In genomic region chr5:139667001-139667729, GRCh38 we compare ENCODE assay signal across 9 cellular contexts. TPM values are rescaled to one million over a fixed set of nuclear protein-coding genes. Genes with fewer than 3 reads are reported as not detected.
DNase-seq lines count a peak whose midpoint lies in the region; ATAC-seq, FAIRE-seq and TF ChIP-seq lines count a peak whose summit lies in the region.
"Had no signal": no experiment of that assay in that cellular context is flagged by ENCODE, and none has a peak within 500 bp of the region (broad histone marks: within the 10 kb centered on the region; RNA-seq: fewer than 3 reads in every experiment).

No MANE protein-coding gene starts in this region.

- H3K9me3 ChIP-seq in fibroblast of lung (ENCODE audit: control insufficient read depth, insufficient read depth, low read depth, low read length) (no peaks in the 10 kb centered on the region), small intestine (ENCODE audit: control insufficient read depth, low read depth) (no peaks in the 10 kb centered on the region)

- H3K4me2 ChIP-seq in fibroblast of lung (ENCODE audit: extremely low read depth, insufficient read depth, low read length) = peak overlapping the region; percentile 38

- no peak overlapping the region for H2AFZ ChIP-seq in fibroblast of lung (ENCODE audit: low read length)

- no peaks in the 10 kb centered on the region for H3K36me3 ChIP-seq in fibroblast of lung (ENCODE audit: control insufficient read depth, insufficient read depth, low read length)
- H3K36me3 ChIP-seq in small intestine (ENCODE audit: control insufficient read depth in 2 of 2, insufficient read depth in 2 of 2, low read length in 2 of 2) = no peaks in the 10 kb centered on the region

- DNase-seq in GM12891 (ENCODE audit: insufficient read length, low spot score) (no peak), RPMI7951 (ENCODE audit: low read depth) (peak; percentile 29), fibroblast of lung (ENCODE audit: low read depth in 2 of 2) (no peak), small intestine (no peak), NCI-H146 (lab: John Stamatoyannopoulos, UW) (no peak), LoVo (ENCODE audit: low spot score) (no peak), HT-29 (ENCODE audit: low spot score) (no peak)

- no peak overlapping the region for H3K4me3 ChIP-seq in fibroblast of lung (replicated peaks in 1 of 4; ENCODE audit: control extremely low read depth in 1 of 4, insufficient read depth in 1 of 4, low read depth in 3 of 4, low read length in 4 of 4)
- no peak overlapping the region for H3K4me3 ChIP-seq in small intestine (ENCODE audit: low read depth in 1 of 2, low read length in 2 of 2)

- no peak overlapping the region for H3K9ac ChIP-seq in fibroblast of lung (ENCODE audit: insufficient read depth, low read length)

- H3K27ac ChIP-seq in fibroblast of lung (ENCODE audit: insufficient read depth, low read length) (peak overlapping the region; percentile 90), small intestine (ENCODE audit: low read depth in 1 of 2, low read length in 1 of 2) (peak overlapping the region; percentile 20 to 92)

- H3K27me3 ChIP-seq in fibroblast of lung (ENCODE audit: control insufficient read depth, insufficient read depth, low read length) = no peaks in the 10 kb centered on the region
- no peaks in the 10 kb centered on the region for H3K27me3 ChIP-seq in small intestine (ENCODE audit: control insufficient read depth in 2 of 2, insufficient read depth in 2 of 2, low read length in 2 of 2)

- no peak for ATAC-seq in GM19395 (IDR thresholded peaks at IDR 0.05; ENCODE audit: unreplicated experiment)

- 67 to 78% (median 76%) methylated on average over 2 of the region's 2 CpGs for WGBS in small intestine, 3 donors

- H4K20me1 ChIP-seq in fibroblast of lung (ENCODE audit: control insufficient read depth, extremely low read depth, insufficient read depth, low read length) = no peaks in the 10 kb centered on the region

- H3K79me2 ChIP-seq in fibroblast of lung (ENCODE audit: control insufficient read depth, insufficient read depth, low read length) = peaks cover 17% of the 10 kb centered on the region

- peaks cover 17% of the 10 kb centered on the region for H3K4me1 ChIP-seq in fibroblast of lung (ENCODE audit: control insufficient read depth, extremely low read depth, insufficient read depth, low read length)
- peaks cover 0 to 5% of the 10 kb centered on the region in 2 donors for H3K4me1 ChIP-seq in small intestine (ENCODE audit: control insufficient read depth in 2 of 2, insufficient read depth in 1 of 2, low read depth in 1 of 2, low read length in 1 of 2)

- FAIRE-seq in GM12891 (lab: Jason Lieb, UNC) (peak; percentile 54), small intestine (lab: Jason Lieb, UNC) (no peak)
- FAIRE-seq: endometrium had no signal

- no peak for TF ChIP-seq POLR2A in GM12891 (IDR thresholded peaks at IDR 0.05; ENCODE audit: low read depth, low read length)

- no peak for TF ChIP-seq CTCF in fibroblast of lung (conservative IDR thresholded peaks at IDR 0.05 in 1 of 2, IDR thresholded peaks at IDR 0.05 in 1 of 2; ENCODE audit: low read depth in 1 of 2, low read length in 2 of 2)

TF ChIP-seq in GM12891, 5 proteins besides CTCF, POLR2A, EP300 and RAD21:
- TF ChIP-seq PAX5 (IDR thresholded peaks at IDR 0.05; ENCODE audit: insufficient read depth, low read length, severe bottlenecking) = no peak
- no peak for TF ChIP-seq POU2F2 (IDR thresholded peaks at IDR 0.05; ENCODE audit: low read depth, low read length)
- no peak for TF ChIP-seq SPI1 (IDR thresholded peaks at IDR 0.05; ENCODE audit: low read depth, low read length)
- TF ChIP-seq POLR2AphosphoS5 (IDR thresholded peaks at IDR 0.05; ENCODE audit: low read depth, low read length) = no peak
- no peak for TF ChIP-seq TAF1 (IDR thresholded peaks at IDR 0.05; ENCODE audit: low read depth, low read length)

RNA-seq across cellular contexts. Expression of gene CXXC5, which starts 19.0 kb away (rescaled TPM):
- 29.4 TPM for polyA plus RNA-seq in GM12891 (2012; ENCODE audit: low read depth, missing spikeins)
- total RNA-seq in RPMI7951 (2014; rRNA removed; shearing (Covaris generic)) = 39.8 and 43.0 TPM in 2 replicates
- 29.0 and 43.9 TPM in 2 replicates for total RNA-seq in fibroblast of lung
- polyA plus RNA-seq in fibroblast of lung (15.8 and 18.6 TPM in 2 replicates), small intestine (10 to 100 TPM in 2 of 3 donors, 1 to 10 TPM in 1; 3.8 to 21.9 (median 14.6) TPM)
- polyA plus RNA-seq in fibroblast of lung (2012) = 17.6 and 19.7 TPM in 2 replicates
- 8.7 and 22.1 TPM in 2 replicates for polyA minus RNA-seq in fibroblast of lung (ENCODE audit: low replicate concordance)
- total RNA-seq in HT-29 (2014; rRNA removed; shearing (Covaris generic)) = 211 and 220 TPM in 2 replicates
